In genomic region chr15:80626643-80627120, GRCh38 we compare ENCODE assay signal across 10 cellular contexts.
"Had no signal": no experiment of that assay in that cellular context is flagged by ENCODE, and none has a peak within 500 bp of the region (broad histone marks: within the 10 kb centered on the region; RNA-seq: fewer than 3 reads in every experiment).

No MANE protein-coding gene starts in this region.

- H3K4me3 Mint-ChIP-seq: H9, HFFc6, IgD-negative memory B cell had no signal

- DNase-seq: GM23248, GOT3, H9, HCEC 1CT, HFFc6, KG1 had no signal

- H3K4me3 ChIP-seq: GM23248 had no signal

- H3K9ac ChIP-seq: GM23248 had no signal

- H3K36me3 Mint-ChIP-seq: IgD-negative memory B cell had no signal

- FAIRE-seq: H54, HepG2 had no signal

- H3K27ac ChIP-seq: GM23248, HL-60 had no signal

- H2AFZ ChIP-seq: GM23248 had no signal

- H3K27ac Mint-ChIP-seq: H9, HFFc6 had no signal

- ATAC-seq: HepG2 had no signal
